Comparison of ENCODE assay signal across 26 cellular contexts in the genomic region with DNA sequence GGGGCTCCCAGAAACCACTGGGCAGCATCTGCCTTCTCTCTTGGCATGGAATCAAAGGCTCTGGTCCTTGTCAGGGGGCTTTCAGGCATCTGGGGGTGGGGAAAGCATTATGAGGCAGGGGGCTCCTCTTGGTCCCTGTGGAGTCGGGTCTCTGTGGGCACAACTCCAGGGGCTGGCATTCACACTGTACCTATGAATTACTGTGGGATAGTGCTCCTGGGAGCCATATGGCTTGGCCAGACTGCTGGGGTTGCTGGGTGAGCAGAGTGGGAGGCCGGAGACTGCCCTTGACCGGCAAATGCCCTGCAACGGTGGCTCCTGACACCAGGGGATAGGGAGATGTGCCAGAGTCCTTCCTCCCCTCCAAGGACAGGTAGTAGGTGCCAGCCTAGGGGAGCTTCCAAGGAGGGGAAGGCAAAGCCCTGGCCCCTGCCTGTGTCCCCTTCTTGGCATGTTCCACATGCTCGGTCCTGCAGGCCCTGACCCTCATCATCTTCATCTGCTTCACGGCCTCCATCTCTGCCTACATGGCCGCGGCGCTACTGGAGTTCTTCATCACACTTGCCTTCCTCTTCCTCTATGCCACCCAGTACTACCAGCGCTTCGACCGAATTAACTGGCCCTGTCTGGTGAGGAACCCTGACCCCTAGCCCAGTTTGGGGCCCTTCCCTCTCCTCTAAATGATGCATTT. TPM values are rescaled to one million over a fixed set of nuclear protein-coding genes. Genes with fewer than 3 reads are reported as not detected.
DNase-seq lines count a peak whose midpoint lies in the region; ATAC-seq, FAIRE-seq and TF ChIP-seq lines count a peak whose summit lies in the region.
"Had no signal": no experiment of that assay in that cellular context is flagged by ENCODE, and none has a peak within 500 bp of the region (broad histone marks: within the 10 kb centered on the region; RNA-seq: fewer than 3 reads in every experiment).

No MANE protein-coding gene starts in this region.

- no peak overlapping the region for H3K4me3 Mint-ChIP-seq in activated naive CD4-positive, alpha-beta T cell treated with anti-CD3 and anti-CD28 coated beads, Interleukin-2, amount 10 ng/mL, durations not matched to agents 7 days and 5 days
- H3K4me3 Mint-ChIP-seq in stimulated activated effector memory CD8-positive, alpha-beta T cell treated with anti-CD3 and anti-CD28 coated beads, Interleukin-12 subunit alpha, Interleukin-12 subunit beta, amount 100 ng/mL, for 72 hours = no peak overlapping the region
- H3K4me3 Mint-ChIP-seq: CD8-positive, alpha-beta memory T cell; H9 had no signal

- H3K4me1 ChIP-seq in left ventricle myocardium inferior (peaks cover 17% of the 10 kb centered on the region), Karpas-422 (ENCODE audit: low read length) (no peaks in the 10 kb centered on the region)
- H3K4me1 ChIP-seq: SJSA1 had no signal

- no peaks in the 10 kb centered on the region for H3K9me3 ChIP-seq in left ventricle myocardium inferior (replicated peaks)
- H3K9me3 ChIP-seq in Karpas-422 (ENCODE audit: low read length) = no peaks in the 10 kb centered on the region
- H3K9me3 ChIP-seq: SJSA1 had no signal

- no peak for ATAC-seq in stimulated activated effector memory CD8-positive, alpha-beta T cell treated with anti-CD3 and anti-CD28 coated beads, Interleukin-12 subunit alpha, Interleukin-12 subunit beta, amount 100 ng/mL, for 72 hours
- ATAC-seq: K562, Panc1 had no signal

- no peaks in the 10 kb centered on the region; the same call in 1 of the 2 replicates for H4K20me1 ChIP-seq in Karpas-422 (ENCODE audit: insufficient read depth, low read depth, low read length)

- H3K9me2 ChIP-seq in Karpas-422 (replicated peaks; ENCODE audit: insufficient read depth, low read length) = no peaks in the 10 kb centered on the region

- peak overlapping the region; percentile 97 for H3K27ac ChIP-seq in angular gyrus (ENCODE audit: low read depth, low read length)
- peak overlapping the region; percentile 47 for H3K27ac ChIP-seq in left ventricle myocardium inferior (replicated peaks)
- H3K27ac ChIP-seq in Karpas-422 (ENCODE audit: low read length) = no peak overlapping the region
- H3K27ac ChIP-seq: C4-2B, GM23248, SJSA1 had no signal

- H2AFZ ChIP-seq in Karpas-422 (ENCODE audit: low read length) = no peak overlapping the region
- H2AFZ ChIP-seq: GM23248 had no signal

- no peaks in the 10 kb centered on the region for H3K36me3 Mint-ChIP-seq in activated naive CD4-positive, alpha-beta T cell treated with anti-CD3 and anti-CD28 coated beads, Interleukin-2, amount 10 ng/mL, durations not matched to agents 7 days and 5 days
- no peaks in the 10 kb centered on the region for H3K36me3 Mint-ChIP-seq in stimulated activated effector memory CD8-positive, alpha-beta T cell treated with anti-CD3 and anti-CD28 coated beads, Interleukin-12 subunit alpha, Interleukin-12 subunit beta, amount 100 ng/mL, for 72 hours
- H3K36me3 Mint-ChIP-seq: CD8-positive, alpha-beta memory T cell had no signal

- intact Hi-C loops in left ventricle myocardium inferior (cut with micrococcal nuclease) = loop anchor here (5.0 kb wide), 1 partner anchor 51 kb away; no protein-coding TSS in a partner anchor

- H3K27ac Mint-ChIP-seq in activated naive CD4-positive, alpha-beta T cell treated with anti-CD3 and anti-CD28 coated beads, Interleukin-2, amount 10 ng/mL, durations not matched to agents 7 days and 5 days = peak overlapping the region; percentile 26
- peak overlapping the region; percentile 54 for H3K27ac Mint-ChIP-seq in stimulated activated effector memory CD8-positive, alpha-beta T cell treated with anti-CD3 and anti-CD28 coated beads, Interleukin-12 subunit alpha, Interleukin-12 subunit beta, amount 100 ng/mL, for 72 hours
- H3K27ac Mint-ChIP-seq: CD8-positive, alpha-beta memory T cell; H9 had no signal

- DNase-seq in activated naive CD4-positive, alpha-beta T cell treated with anti-CD3 and anti-CD28 coated beads, Interleukin-2, amount 10 ng/mL, durations not matched to agents 7 days and 5 days = no peak
- no peak for DNase-seq in activated naive CD4-positive, alpha-beta T cell treated with anti-CD3 and anti-CD28 coated beads, Interleukin-2, amount 50 U/mL, for 16 hours
- DNase-seq in left ventricle myocardium inferior (no peak), NCI-H187 treated with DMSO at 0.1 percent for 48 hours (lab: John Stamatoyannopoulos, UW) (no peak), Karpas-422 (no peak), HTR-8/SVneo (ENCODE audit: insufficient read length, low spot score) (no peak)
- no peak for DNase-seq in stimulated activated effector memory CD8-positive, alpha-beta T cell treated with anti-CD3 and anti-CD28 coated beads, Interleukin-12 subunit alpha, Interleukin-12 subunit beta, amount 100 ng/mL, for 72 hours (ENCODE audit: low spot score in 2 of 2)
- DNase-seq: 8988T; Calu3; CD8-positive, alpha-beta memory T cell; DMS153; GM23248; H9; MM.1S; NCI-H1048; NCI-H1417 treated with DMSO at 0.1 percent for 48 hours; NCI-H1930; NCI-H510A; NCI-H82 had no signal

- no peaks in the 10 kb centered on the region for H3K79me2 ChIP-seq in Karpas-422 (ENCODE audit: low read length)

- CTCF ChIA-PET in activated naive CD4-positive, alpha-beta T cell treated with anti-CD3 and anti-CD28 coated beads, Interleukin-2, amount 10 ng/mL, durations not matched to agents 7 days and 5 days (lab: Charles Lee) = interaction anchor here (1.3 to 3.9 kb wide), 4 partner anchors 35 to 55 kb away, joined by 3 to 33 read pairs (median 23); partner anchors contain the start of gene PABPN1

- H3K9ac ChIP-seq in Karpas-422 (ENCODE audit: low read length) = no peak overlapping the region
- H3K9ac ChIP-seq: GM23248 had no signal

- H3K27me3 ChIP-seq in left ventricle myocardium inferior (ENCODE audit: low read depth) = peaks cover 7% of the 10 kb centered on the region
- no peaks in the 10 kb centered on the region for H3K27me3 ChIP-seq in Karpas-422 (ENCODE audit: low read length)

- H3K27me3 Mint-ChIP-seq in activated naive CD4-positive, alpha-beta T cell treated with anti-CD3 and anti-CD28 coated beads, Interleukin-2, amount 10 ng/mL, durations not matched to agents 7 days and 5 days = peaks cover 53% of the 10 kb centered on the region

- H3K4me1 Mint-ChIP-seq in activated naive CD4-positive, alpha-beta T cell treated with anti-CD3 and anti-CD28 coated beads, Interleukin-2, amount 10 ng/mL, durations not matched to agents 7 days and 5 days = no peaks in the 10 kb centered on the region
- no peaks in the 10 kb centered on the region for H3K4me1 Mint-ChIP-seq in stimulated activated effector memory CD8-positive, alpha-beta T cell treated with anti-CD3 and anti-CD28 coated beads, Interleukin-12 subunit alpha, Interleukin-12 subunit beta, amount 100 ng/mL, for 72 hours
- H3K4me1 Mint-ChIP-seq: CD8-positive, alpha-beta memory T cell had no signal

- no peak for TF ChIP-seq CTCF in left ventricle myocardium inferior (IDR thresholded peaks at IDR 0.05; ENCODE audit: borderline replicate concordance)

- FAIRE-seq in HTR-8/SVneo (lab: Jason Lieb, UNC) = no peak
- FAIRE-seq: GM12891, K562 had no signal

- no peak overlapping the region for H3K4me3 ChIP-seq in left ventricle myocardium inferior
- H3K4me3 ChIP-seq in Karpas-422 (ENCODE audit: low read length) = no peak overlapping the region
- H3K4me3 ChIP-seq: GM23248, K562, SJSA1 had no signal

- peaks cover 14% of the 10 kb centered on the region for H3K36me3 ChIP-seq in left ventricle myocardium inferior
- no peaks in the 10 kb centered on the region for H3K36me3 ChIP-seq in Karpas-422 (ENCODE audit: insufficient read depth, low read length)
- H3K36me3 ChIP-seq: SJSA1 had no signal

- H3K9me3 Mint-ChIP-seq in activated naive CD4-positive, alpha-beta T cell treated with anti-CD3 and anti-CD28 coated beads, Interleukin-2, amount 10 ng/mL, durations not matched to agents 7 days and 5 days = no peaks in the 10 kb centered on the region
- H3K9me3 Mint-ChIP-seq in stimulated activated effector memory CD8-positive, alpha-beta T cell treated with anti-CD3 and anti-CD28 coated beads, Interleukin-12 subunit alpha, Interleukin-12 subunit beta, amount 100 ng/mL, for 72 hours = no peaks in the 10 kb centered on the region
- H3K9me3 Mint-ChIP-seq: CD8-positive, alpha-beta memory T cell; H9 had no signal

- H3K4me2 ChIP-seq in Karpas-422 (ENCODE audit: low read depth, low read length, poor library complexity, severe bottlenecking) = no peak overlapping the region

RNA-seq across cellular contexts. Expression of gene CMTM5, which starts 1.2 kb away (rescaled TPM):
- 1.0 TPM for total RNA-seq in left ventricle myocardium inferior
- not detected in 2 replicates for total RNA-seq in Karpas-422 (2014; rRNA removed; shearing (Covaris generic); ENCODE audit: low replicate concordance)
- total RNA-seq: Calu3; CD8-positive, alpha-beta memory T cell; G401; GM23248; H9; K562; SJSA1 had no signal

RNA-seq across cellular contexts. Expression of gene IL25, which starts 5.4 kb away (rescaled TPM):
- total RNA-seq in left ventricle myocardium inferior = not detected
- total RNA-seq in Karpas-422 (2014; rRNA removed; shearing (Covaris generic); ENCODE audit: low replicate concordance) = not detected in 2 replicates
- total RNA-seq: Calu3; CD8-positive, alpha-beta memory T cell; G401; GM23248; H9; K562; SJSA1 had no signal

RNA-seq across cellular contexts. Expression of gene EFS, which starts 13.0 kb away (rescaled TPM):
- 3.6 TPM for total RNA-seq in left ventricle myocardium inferior
- total RNA-seq in Karpas-422 (2014; rRNA removed; shearing (Covaris generic); ENCODE audit: low replicate concordance) = not detected in 2 replicates
- total RNA-seq: Calu3; CD8-positive, alpha-beta memory T cell; G401; K562; SJSA1 had no signal

RNA-seq across cellular contexts. Expression of gene SLC22A17, which starts 25.3 kb away (rescaled TPM):
- total RNA-seq in left ventricle myocardium inferior = 9.7 TPM
- total RNA-seq in Karpas-422 (2014; rRNA removed; shearing (Covaris generic); ENCODE audit: low replicate concordance) = not detected in 2 replicates

RNA-seq across cellular contexts. Expression of gene MYH6, which starts 30.1 kb away (rescaled TPM):
- total RNA-seq in left ventricle myocardium inferior = 1,823 TPM
- total RNA-seq in Karpas-422 (2014; rRNA removed; shearing (Covaris generic); ENCODE audit: low replicate concordance) = not detected in 2 replicates
- total RNA-seq: Calu3, G401, GM23248, K562, SJSA1 had no signal
